10 cellular contexts compared by ENCODE assay signal in the genomic region with DNA sequence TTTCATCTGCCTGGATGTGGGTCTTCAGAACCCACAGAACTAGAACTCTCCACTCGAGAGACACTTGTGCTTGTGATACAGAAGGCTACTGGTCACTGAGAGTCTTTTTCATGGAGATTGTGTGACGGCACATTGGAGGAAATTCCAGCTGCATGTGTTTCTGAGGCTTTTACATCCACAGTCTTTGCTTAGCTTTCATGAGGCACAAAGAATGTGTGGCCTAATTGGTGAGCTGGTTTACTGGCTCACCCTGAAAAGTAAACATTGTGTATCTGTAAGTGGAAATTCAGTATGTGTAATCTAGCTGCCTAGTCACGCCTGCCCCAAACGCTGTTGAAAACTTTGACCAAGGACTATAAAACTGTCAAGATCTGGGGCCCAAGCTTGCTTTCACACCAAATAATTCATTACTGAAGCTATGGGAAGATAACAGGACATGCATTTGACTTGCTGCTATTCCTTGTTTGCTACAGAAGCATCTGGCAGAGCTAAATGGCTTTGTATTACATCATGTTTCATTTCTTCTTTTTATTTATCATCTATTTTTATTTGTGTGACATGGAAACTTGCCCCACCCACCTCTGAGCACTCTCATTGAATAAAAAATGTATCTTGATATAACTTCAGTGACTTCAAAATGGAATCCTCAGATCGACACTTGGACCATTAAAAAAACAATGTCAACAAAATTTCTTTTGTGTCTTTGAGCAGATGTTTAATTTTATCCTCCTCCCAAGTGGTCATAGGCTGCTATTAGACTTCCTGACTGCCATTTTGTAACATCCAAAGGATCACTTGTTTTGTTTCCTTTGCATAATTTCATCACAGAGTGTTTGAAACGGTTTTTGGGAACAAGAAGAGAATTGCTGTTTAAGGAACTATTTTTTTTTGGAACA.
DNase-seq lines count a peak whose midpoint lies in the region; ATAC-seq lines count a peak whose summit lies in the region.
"Had no signal": no experiment of that assay in that cellular context is flagged by ENCODE, and none has a peak within 500 bp of the region (broad histone marks: within the 10 kb centered on the region; RNA-seq: fewer than 3 reads in every experiment).

No MANE protein-coding gene starts in this region.

- ATAC-seq in HG03039 (IDR thresholded peaks at IDR 0.05; ENCODE audit: unreplicated experiment) = no peak
- no peak for ATAC-seq in HG03442 (IDR thresholded peaks at IDR 0.05; ENCODE audit: unreplicated experiment)
- ATAC-seq: activated T-cell treated with anti-CD3 and anti-CD28 coated beads, Interleukin-2, amount 50 U/mL, for 72 hours had no signal

- DNase-seq in A172 (ENCODE audit: low spot score) (peak; percentile 96), HS-27A (ENCODE audit: low read depth) (peak; percentile 68), SW480 (ENCODE audit: low spot score) (peak; percentile 75), kidney glomerular epithelial cell (lab: John Stamatoyannopoulos, UW) (peak; percentile 4), DMS114 treated with DMSO at 0.1 percent for 48 hours (lab: John Stamatoyannopoulos, UW; ENCODE audit: unreplicated experiment) (no peak)
- DNase-seq in activated T-cell treated with anti-CD3 and anti-CD28 coated beads, Interleukin-2, amount 50 U/mL, for 48 hours = no peak
- DNase-seq: activated T-cell treated with anti-CD3 and anti-CD28 coated beads, Interleukin-2, amount 50 U/mL, for 72 hours; CD4-positive, alpha-beta memory T cell had no signal

Comparison
In these comparisons a context has a peak if more than half of its experiments do, and no peak if none do; other contexts are left out.
1. DNase-seq: peak in A172 (single experiment), HS-27A (single experiment), SW480 (single experiment) and kidney glomerular epithelial cell (single experiment); none in DMS114 treated with DMSO at 0.1 percent for 48 hours (single experiment) and activated T-cell treated with anti-CD3 and anti-CD28 coated beads, Interleukin-2, amount 50 U/mL, for 48 hours (0 of 2).